Comparison of ENCODE assay signal across 15 cellular contexts in the genomic region with DNA sequence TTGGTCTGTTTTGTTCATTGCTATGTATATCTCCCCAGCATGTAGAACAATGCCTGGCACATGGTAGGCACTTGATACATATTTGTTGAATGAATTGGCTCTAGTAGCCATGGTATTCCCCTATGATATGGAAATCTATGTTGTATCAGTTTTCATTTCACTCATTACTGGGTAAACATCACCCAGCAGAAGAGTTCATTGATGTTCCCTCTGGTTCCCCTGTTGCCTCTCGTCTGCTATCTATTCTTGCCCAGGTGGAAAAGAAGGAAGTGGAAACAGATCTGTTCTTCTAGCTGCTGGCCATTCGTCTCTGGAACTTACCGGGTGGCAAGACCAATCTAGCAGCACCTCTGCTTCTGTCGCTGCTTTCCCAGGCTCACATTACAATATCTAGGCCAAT.
DNase-seq lines count a peak whose midpoint lies in the region; ATAC-seq and TF ChIP-seq lines count a peak whose summit lies in the region.
"Had no signal": no experiment of that assay in that cellular context is flagged by ENCODE, and none has a peak within 500 bp of the region (broad histone marks: within the 10 kb centered on the region; RNA-seq: fewer than 3 reads in every experiment).

No MANE protein-coding gene starts in this region.

- H3K4me1 Mint-ChIP-seq in activated T-helper 17 cell treated with anti-CD3 and anti-CD28 coated beads, Interleukin-2, amount 50 U/mL, for 72 hours, result peaks cover 10% of the 10 kb centered on the region

- H3K4me3 Mint-ChIP-seq in activated T-helper 17 cell treated with anti-CD3 and anti-CD28 coated beads, Interleukin-2, amount 50 U/mL, for 72 hours, result no peak overlapping the region

- H3K4me3 ChIP-seq in hepatocyte, result no peak overlapping the region
- H3K4me3 ChIP-seq: vagina had no signal

- WGBS in hepatocyte (ENCODE audit: low lambda C conversion rate, missing lambda C conversion rate), result 86% methylated on average over 4 of the region's 4 CpGs

- peaks cover 56% of the 10 kb centered on the region for H3K36me3 Mint-ChIP-seq in activated T-helper 17 cell treated with anti-CD3 and anti-CD28 coated beads, Interleukin-2, amount 50 U/mL, for 72 hours (ENCODE audit: low read depth)

- H3K9me2 ChIP-seq in hepatocyte (replicated peaks; ENCODE audit: insufficient read depth), result no peaks in the 10 kb centered on the region

- TF ChIP-seq CTCF in hepatocyte (IDR thresholded peaks at IDR 0.05; ENCODE audit: poor library complexity), result no peak
- no peak for TF ChIP-seq CTCF in GM10266 (IDR thresholded peaks at IDR 0.05; ENCODE audit: control insufficient read depth, insufficient read depth, low read depth, missing control alignments)

- H3K27ac ChIP-seq in hepatocyte, result no peak overlapping the region
- H3K27ac ChIP-seq: vagina had no signal

- H3K4me1 ChIP-seq in hepatocyte (ENCODE audit: insufficient read depth), result peaks cover 9% of the 10 kb centered on the region
- H3K4me1 ChIP-seq: vagina had no signal

- no peaks in the 10 kb centered on the region for H3K9me3 ChIP-seq in hepatocyte (ENCODE audit: low read depth)
- H3K9me3 ChIP-seq: vagina had no signal

- H3K27me3 ChIP-seq in hepatocyte, result no peaks in the 10 kb centered on the region
- H3K27me3 ChIP-seq: vagina had no signal

- ATAC-seq in GM18858 (IDR thresholded peaks at IDR 0.05; ENCODE audit: unreplicated experiment) (peak; percentile 73), GM21447 (IDR thresholded peaks at IDR 0.05; ENCODE audit: unreplicated experiment) (peak; percentile 78), HG03103 (IDR thresholded peaks at IDR 0.05; ENCODE audit: low read depth, unreplicated experiment) (peak; percentile 47), esophagus mucosa (no peak)
- peak; percentile 34 for ATAC-seq in activated T-helper 17 cell treated with anti-CD3 and anti-CD28 coated beads, Interleukin-2, amount 50 U/mL, for 72 hours (replicated peaks)
- ATAC-seq: sciatic nerve had no signal

- peak overlapping the region; percentile 13 for H3K27ac Mint-ChIP-seq in activated T-helper 17 cell treated with anti-CD3 and anti-CD28 coated beads, Interleukin-2, amount 50 U/mL, for 72 hours

- H3K9me3 Mint-ChIP-seq in activated T-helper 17 cell treated with anti-CD3 and anti-CD28 coated beads, Interleukin-2, amount 50 U/mL, for 72 hours, result peaks cover 16% of the 10 kb centered on the region

- H3K36me3 ChIP-seq in hepatocyte (replicated peaks; ENCODE audit: insufficient read depth, low read depth), result no peaks in the 10 kb centered on the region
- H3K36me3 ChIP-seq: vagina had no signal

- peaks cover 5% of the 10 kb centered on the region for H4K20me1 ChIP-seq in hepatocyte (ENCODE audit: insufficient read depth, poor library complexity, severe bottlenecking)

- H2AFZ ChIP-seq in hepatocyte, result no peak overlapping the region

- H3K4me2 ChIP-seq in hepatocyte, result no peak overlapping the region

- DNase-seq in NCI-H82 treated with DMSO at 0.1 percent for 48 hours (lab: John Stamatoyannopoulos, UW; ENCODE audit: unreplicated experiment) (no peak), hepatocyte (ENCODE audit: low spot score) (no peak), GM10266 (ENCODE audit: extremely low spot score) (no peak)
- DNase-seq: activated naive CD4-positive, alpha-beta T cell treated with anti-CD3 and anti-CD28 coated beads, Interleukin-2, amount 50 U/mL, for 16 hours; foreskin melanocyte; mesendoderm; NCI-H2081; stimulated activated naive CD4-positive, alpha-beta T cell treated with Interleukin-2 at 50 U/mL for 16 hours had no signal

- peaks cover 7% of the 10 kb centered on the region for H3K79me2 ChIP-seq in hepatocyte

- H3K27me3 Mint-ChIP-seq in activated T-helper 17 cell treated with anti-CD3 and anti-CD28 coated beads, Interleukin-2, amount 50 U/mL, for 72 hours, result no peaks in the 10 kb centered on the region
